ENCODE assay signal across 8 cellular contexts in genomic region chr1:23019851-23020625, GRCh38. TPM values are rescaled to one million over a fixed set of nuclear protein-coding genes. Genes with fewer than 3 reads are reported as not detected.
A peak's percentile ranks its signal among the peaks of the same experiment; 100 is the strongest.
DNase-seq lines count a peak whose midpoint lies in the region; ATAC-seq and TF ChIP-seq lines count a peak whose summit lies in the region.

No MANE protein-coding gene starts in this region.

- H3K9me3 Mint-ChIP-seq in activated CD8-positive, alpha-beta memory T cell treated with anti-CD3 and anti-CD28 coated beads, Interleukin-2, amount 10 ng/mL, durations not matched to agents 7 days and 5 days (ENCODE audit: low read depth) = peaks cover 7% of the 10 kb centered on the region

- H3K27me3 ChIP-seq in HAP-1 (ENCODE audit: low read depth) = no peaks in the 10 kb centered on the region

- CTCF ChIA-PET in activated CD8-positive, alpha-beta memory T cell treated with anti-CD3 and anti-CD28 coated beads, Interleukin-2, amount 10 ng/mL, durations not matched to agents 7 days and 5 days (lab: Charles Lee) = interaction anchor here (0.8 to 1.4 kb wide), 3 partner anchors 11 to 165 kb away, joined by 4 to 6 read pairs (median 4); no protein-coding TSS in a partner anchor

- intact Hi-C loops in mucosa of descending colon (cut with DNase I, micrococcal nuclease) = no loop called here

- H3K4me1 ChIP-seq in HAP-1 = peaks cover 9% of the 10 kb centered on the region
- H3K4me1 ChIP-seq in mucosa of descending colon (ENCODE audit: low read depth) = peaks cover 10% of the 10 kb centered on the region

- H3K36me3 ChIP-seq in HAP-1 (replicated peaks) = 0 out of 2 replicates have a peak, but pooled peaks cover 2% of the 10 kb centered on the region
- H3K36me3 ChIP-seq in mucosa of descending colon (ENCODE audit: low read depth) = no peaks in the 10 kb centered on the region

- ATAC-seq in activated CD8-positive, alpha-beta memory T cell treated with anti-CD3 and anti-CD28 coated beads, Interleukin-2, amount 10 ng/mL, durations not matched to agents 7 days and 5 days = peak; percentile 13
- peak; percentile 34 for ATAC-seq in mucosa of descending colon
- ATAC-seq in HG02623 (IDR thresholded peaks at IDR 0.05; ENCODE audit: unreplicated experiment) = no peak

- H3K27ac ChIP-seq in epithelial cell of prostate (peak overlapping the region; percentile 60), temporal lobe (ENCODE audit: low read depth, low read length) (peak overlapping the region; percentile 45)

- no peaks in the 10 kb centered on the region for H3K27me3 Mint-ChIP-seq in activated CD8-positive, alpha-beta memory T cell treated with anti-CD3 and anti-CD28 coated beads, Interleukin-2, amount 10 ng/mL, durations not matched to agents 7 days and 5 days

- in situ Hi-C loops in HAP-1 (cut with MboI; ENCODE audit: low sequenced_read_pairs) = no loop called here

- H3K27ac Mint-ChIP-seq in activated CD8-positive, alpha-beta memory T cell treated with anti-CD3 and anti-CD28 coated beads, Interleukin-2, amount 10 ng/mL, durations not matched to agents 7 days and 5 days = peak overlapping the region; percentile 81

- DNase-seq in GM10266 (ENCODE audit: extremely low spot score) (peak; percentile 56), HAP-1 (ENCODE audit: low spot score in 2 of 2) (peak; percentile 39 to 62), NAMALWA (ENCODE audit: low spot score) (peak; percentile 68), epithelial cell of prostate (ENCODE audit: low read depth, low spot score) (no peak), mucosa of descending colon (peak; percentile 31 to 60 (median 58))
- peak; percentile 50 for DNase-seq in activated CD8-positive, alpha-beta memory T cell treated with anti-CD3 and anti-CD28 coated beads, Interleukin-2, amount 10 ng/mL, durations not matched to agents 7 days and 5 days

- H3K4me3 ChIP-seq in HAP-1 (peak overlapping the region; percentile 89), mucosa of descending colon (peak overlapping the region; percentile 90)

- TF ChIP-seq CTCF in GM10266 (IDR thresholded peaks at IDR 0.05; ENCODE audit: control insufficient read depth, insufficient read depth, low read depth, missing control alignments) (no peak), mucosa of descending colon (IDR thresholded peaks at IDR 0.05) (no peak)

- peaks cover 38% of the 10 kb centered on the region for H3K4me1 Mint-ChIP-seq in activated CD8-positive, alpha-beta memory T cell treated with anti-CD3 and anti-CD28 coated beads, Interleukin-2, amount 10 ng/mL, durations not matched to agents 7 days and 5 days

- peak overlapping the region; percentile 92 for H3K4me3 Mint-ChIP-seq in activated CD8-positive, alpha-beta memory T cell treated with anti-CD3 and anti-CD28 coated beads, Interleukin-2, amount 10 ng/mL, durations not matched to agents 7 days and 5 days

- H3K36me3 Mint-ChIP-seq in activated CD8-positive, alpha-beta memory T cell treated with anti-CD3 and anti-CD28 coated beads, Interleukin-2, amount 10 ng/mL, durations not matched to agents 7 days and 5 days = peaks cover 19% of the 10 kb centered on the region

- H3K9me3 ChIP-seq in HAP-1 (peaks cover 11% of the 10 kb centered on the region; the same call in 1 of the 2 replicates), mucosa of descending colon (no peaks in the 10 kb centered on the region)

RNA-seq across cellular contexts. Expression of gene KDM1A, which starts 0.8 kb away (rescaled TPM):
- 10 to 100 TPM; 58.4 to 59.4 TPM for total RNA-seq in activated CD8-positive, alpha-beta memory T cell treated with anti-CD3 and anti-CD28 coated beads, Interleukin-2, amount 10 ng/mL, durations not matched to agents 7 days and 5 days
- total RNA-seq in mucosa of descending colon (10 to 100 TPM; 37.5 to 61.3 (median 49.3) TPM), temporal lobe (158 TPM)

RNA-seq across cellular contexts. Expression of gene TEX46, which starts 4.4 kb away (rescaled TPM):
- not detected for total RNA-seq in activated CD8-positive, alpha-beta memory T cell treated with anti-CD3 and anti-CD28 coated beads, Interleukin-2, amount 10 ng/mL, durations not matched to agents 7 days and 5 days
- total RNA-seq in mucosa of descending colon = not detected
- total RNA-seq in temporal lobe = not detected

RNA-seq across cellular contexts. Expression of gene LACTBL1, which starts 47.4 kb away (rescaled TPM):
- not detected for total RNA-seq in activated CD8-positive, alpha-beta memory T cell treated with anti-CD3 and anti-CD28 coated beads, Interleukin-2, amount 10 ng/mL, durations not matched to agents 7 days and 5 days
- not detected for total RNA-seq in mucosa of descending colon
- not detected for total RNA-seq in temporal lobe
